12 cellular contexts compared by ENCODE assay signal in the genomic region with DNA sequence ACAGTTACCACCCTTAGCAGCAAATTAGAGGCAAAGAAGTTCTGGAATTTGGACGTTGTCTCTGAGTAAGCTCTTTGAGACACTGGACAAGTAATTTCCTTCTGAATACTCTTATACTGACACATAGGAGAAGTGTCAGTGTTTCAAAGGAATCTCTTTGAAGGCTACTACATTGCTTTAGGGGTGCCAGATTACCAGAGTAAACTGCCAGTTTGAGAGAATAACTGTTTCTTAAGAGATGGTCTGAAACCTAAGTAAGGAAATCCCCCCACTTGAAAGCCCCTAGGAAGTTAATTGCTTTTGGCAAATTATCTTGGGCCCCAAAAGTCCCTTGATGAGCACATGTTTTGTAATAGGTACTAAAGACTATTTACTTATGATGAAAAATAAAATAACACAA. TPM values are rescaled to one million over a fixed set of nuclear protein-coding genes. Genes with fewer than 3 reads are reported as not detected.
DNase-seq lines count a peak whose midpoint lies in the region; ATAC-seq and TF ChIP-seq lines count a peak whose summit lies in the region.
"Had no signal": no experiment of that assay in that cellular context is flagged by ENCODE, and none has a peak within 500 bp of the region (broad histone marks: within the 10 kb centered on the region; RNA-seq: fewer than 3 reads in every experiment).

No MANE protein-coding gene starts in this region.

- intact Hi-C loops in thyroid gland (cut with DNase I) (no loop called here), mucosa of descending colon (cut with DNase I, micrococcal nuclease) (no loop called here)

- H3K27me3 ChIP-seq in thyroid gland: no peaks in the 10 kb centered on the region
- H3K27me3 ChIP-seq: BLaER1, pancreas had no signal

- H3K27me3 Mint-ChIP-seq in activated T-cell treated with anti-CD3 and anti-CD28 coated beads, Interleukin-2, amount 50 U/mL, for 4 hours (ENCODE audit: low read depth): no peaks in the 10 kb centered on the region

- H3K36me3 ChIP-seq in thyroid gland (no peaks in the 10 kb centered on the region), mucosa of descending colon (ENCODE audit: low read depth) (no peaks in the 10 kb centered on the region)
- H3K36me3 ChIP-seq: BLaER1, pancreas had no signal

- H3K9me3 Mint-ChIP-seq in activated T-cell treated with anti-CD3 and anti-CD28 coated beads, Interleukin-2, amount 50 U/mL, for 4 hours: no peaks in the 10 kb centered on the region

- H3K4me1 ChIP-seq in thyroid gland (peaks cover 5 to 6% of the 10 kb centered on the region in 2 donors), mucosa of descending colon (ENCODE audit: low read depth) (peaks cover 36% of the 10 kb centered on the region)

- no peaks in the 10 kb centered on the region for H3K9me3 ChIP-seq in thyroid gland
- no peaks in the 10 kb centered on the region for H3K9me3 ChIP-seq in mucosa of descending colon
- H3K9me3 ChIP-seq: BLaER1, pancreas had no signal

- TF ChIP-seq POLR2A in thyroid gland (IDR thresholded peaks at IDR 0.05): no peak

- ATAC-seq in activated T-cell treated with anti-CD3 and anti-CD28 coated beads, Interleukin-2, amount 50 U/mL, for 4 hours: no peak
- no peak for ATAC-seq in mucosa of descending colon
- ATAC-seq: pancreas had no signal

- H3K27ac ChIP-seq in thyroid gland: peak overlapping the region in 2 of 3 donors; percentile 37 to 99
- H3K27ac ChIP-seq: BLaER1 had no signal

- TF ChIP-seq CTCF in fibroblast of pulmonary artery (IDR thresholded peaks at IDR 0.05; ENCODE audit: low read length, missing control alignments) (no peak), thyroid gland (IDR thresholded peaks at IDR 0.05) (no peak), mucosa of descending colon (IDR thresholded peaks at IDR 0.05) (no peak)

- no peaks in the 10 kb centered on the region for H3K36me3 Mint-ChIP-seq in activated T-cell treated with anti-CD3 and anti-CD28 coated beads, Interleukin-2, amount 50 U/mL, for 4 hours (ENCODE audit: insufficient read depth)

- H3K4me3 ChIP-seq in fibroblast of pulmonary artery (replicated peaks; ENCODE audit: low read depth, low read length): peak overlapping the region; percentile 88
- no peak overlapping the region for H3K4me3 ChIP-seq in thyroid gland (replicated peaks in 1 of 3)
- H3K4me3 ChIP-seq in mucosa of descending colon: no peak overlapping the region
- H3K4me3 ChIP-seq: BLaER1, pancreas had no signal

- peak overlapping the region; percentile 50 for H3K4me3 Mint-ChIP-seq in activated T-cell treated with anti-CD3 and anti-CD28 coated beads, Interleukin-2, amount 50 U/mL, for 4 hours

- no peak for DNase-seq in activated T-cell treated with anti-CD3 and anti-CD28 coated beads, Interleukin-2, amount 50 U/mL, for 4 hours
- no peak for DNase-seq in activated T-cell treated with anti-CD3 and anti-CD28 coated beads, Interleukin-2, amount 50 U/mL, for 48 hours
- peak; percentile 80 for DNase-seq in RKO (ENCODE audit: low spot score)
- DNase-seq in fibroblast of pulmonary artery (ENCODE audit: low read depth): no peak
- no peak for DNase-seq in thyroid gland
- no peak for DNase-seq in activated CD4-positive, CD25-positive, alpha-beta regulatory T cell treated with anti-CD3 and anti-CD28 coated beads, Interleukin-2, amount 50 U/mL, for 72 hours
- no peak for DNase-seq in stimulated activated CD8-positive, alpha-beta memory T cell treated with anti-CD3 and anti-CD28 coated beads, Interleukin-4, amount 100 ng/mL, for 48 hours
- DNase-seq in mucosa of descending colon: no peak
- DNase-seq: NCI-H510A treated with DMSO at 0.1 percent for 48 hours; pancreas; stimulated activated naive CD4-positive, alpha-beta T cell treated with Interleukin-2 at 50 U/mL for 16 hours had no signal

- 60 to 74% methylated on average over 1 of the region's 1 CpG for WGBS in thyroid gland, 2 donors

- H3K4me1 Mint-ChIP-seq in activated T-cell treated with anti-CD3 and anti-CD28 coated beads, Interleukin-2, amount 50 U/mL, for 4 hours (ENCODE audit: low read depth): peaks cover 69% of the 10 kb centered on the region

RNA-seq across cellular contexts. Expression of a gene that starts 3.4 kb away (rescaled TPM):
- 10 to 100 TPM; 23.0 to 31.9 (median 30.1) TPM for total RNA-seq in activated T-cell treated with anti-CD3 and anti-CD28 coated beads, Interleukin-2, amount 50 U/mL, for 4 hours
- total RNA-seq in thyroid gland (10 to 100 TPM in 3 of 4 donors, 1 to 10 TPM in 1; 9.4 to 34.1 (median 17.4) TPM), mucosa of descending colon (10 to 100 TPM; 31.8 to 51.0 (median 50.8) TPM)

RNA-seq across cellular contexts. Expression of a gene that starts 41.5 kb away (rescaled TPM):
- total RNA-seq in activated T-cell treated with anti-CD3 and anti-CD28 coated beads, Interleukin-2, amount 50 U/mL, for 4 hours: 1 to 10 TPM; 2.6 to 4.1 (median 2.6) TPM
- total RNA-seq in thyroid gland (100 to 1,000 TPM in 1 of 4 donors, 10 to 100 TPM in 3; 61.5 to 173 (median 72.2) TPM), mucosa of descending colon (100 to 1,000 TPM in 2 of 3 donors, 10 to 100 TPM in 1; 80.6 to 920 (median 253) TPM)

Comparison
In these comparisons a context has a peak if more than half of its experiments do, and no peak if none do; other contexts are left out.
1. RNA of a gene that starts 41.5 kb away (total RNA-seq): 80.6 to 920 TPM in mucosa of descending colon and 61.5 to 173 TPM in thyroid gland; 2.6 to 4.1 TPM in activated T-cell treated with anti-CD3 and anti-CD28 coated beads, Interleukin-2, amount 50 U/mL, for 4 hours; every median in the first group is over 10 times any median in the second.